ENCODE assay signal across 15 cellular contexts in the genomic region with DNA sequence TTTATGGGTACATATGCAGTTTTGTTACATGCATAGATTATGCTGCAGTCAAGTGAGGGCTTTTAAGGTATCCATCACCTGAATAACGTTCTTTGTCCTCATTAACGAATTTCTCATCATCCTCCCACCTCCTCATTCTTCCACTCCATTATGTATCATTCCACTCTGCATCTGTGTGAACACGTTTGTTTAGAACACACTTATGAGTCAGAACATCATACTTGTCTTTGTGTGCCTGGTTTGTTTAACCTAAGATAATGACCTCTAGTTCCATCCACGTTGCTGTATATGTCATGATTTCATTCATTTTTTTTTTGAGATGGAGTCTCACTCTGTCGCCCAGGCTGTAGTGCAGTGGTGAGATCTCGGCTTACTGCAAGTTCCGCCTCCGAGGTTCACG. TPM values are rescaled to one million over a fixed set of nuclear protein-coding genes. Genes with fewer than 3 reads are reported as not detected.
"Had no signal": no experiment of that assay in that cellular context is flagged by ENCODE, and none has a peak within 500 bp of the region (broad histone marks: within the 10 kb centered on the region; RNA-seq: fewer than 3 reads in every experiment).

No MANE protein-coding gene starts in this region.

- H3K27me3 ChIP-seq: heart left ventricle, ovary, upper lobe of left lung, uterus had no signal

- H3K36me3 ChIP-seq: ovary, upper lobe of left lung, uterus had no signal

- DNase-seq: effector memory CD8-positive, alpha-beta T cell; heart left ventricle; hippocampal formation; natural killer cell; ovary; right cardiac atrium; small intestine; stimulated activated CD4-positive, alpha-beta T cell treated with anti-CD3 and anti-CD28 coated beads, Interleukin-12 subunit alpha, Interleukin-12 subunit beta, amount 100 ng/mL, for 4 hours; stimulated activated naive CD4-positive, alpha-beta T cell treated with Interleukin-2 at 50 U/mL for 16 hours; uterus had no signal

- ATAC-seq: effector memory CD8-positive, alpha-beta T cell; heart left ventricle; left lobe of liver; natural killer cell; right cardiac atrium had no signal

- H3K4me3 ChIP-seq: heart left ventricle, ovary, upper lobe of left lung, uterus had no signal

- H3K27ac ChIP-seq: heart left ventricle, ovary, upper lobe of left lung, uterus had no signal

- H3K4me1 ChIP-seq: uterus had no signal

- H3K9me3 ChIP-seq: heart left ventricle, ovary, upper lobe of left lung, uterus had no signal

RNA-seq across cellular contexts. Expression of gene ADCY10, which starts 29.6 kb away (rescaled TPM):
- total RNA-seq: epithelial cell of proximal tubule, myocyte, neural crest cell had no signal
